25 cellular contexts compared by ENCODE assay signal in genomic region chr3:179733797-179734196, GRCh38.
"Had no signal": no experiment of that assay in that cellular context is flagged by ENCODE, and none has a peak within 500 bp of the region (broad histone marks: within the 10 kb centered on the region; RNA-seq: fewer than 3 reads in every experiment).

No MANE protein-coding gene starts in this region.

- H3K27me3 ChIP-seq: adrenal gland, cardiac muscle cell, left lung, upper lobe of left lung had no signal

- H3K9me3 ChIP-seq: adrenal gland, left lung, mucosa of descending colon, thoracic aorta, upper lobe of left lung had no signal

- ATAC-seq: activated T-cell treated with anti-CD3 and anti-CD28 coated beads, Interleukin-2, amount 50 U/mL, for 72 hours; effector memory CD8-positive, alpha-beta T cell; left lung; mucosa of descending colon; SK-N-SH treated with all-trans-retinoic acid at 6 μM for 48 hours; T-helper 17 cell had no signal

- H3K4me3 ChIP-seq: adrenal gland, cardiac muscle cell, left lung, mucosa of descending colon, thoracic aorta, upper lobe of left lung had no signal

- DNase-seq: activated CD4-positive, alpha-beta T cell treated with anti-CD3 and anti-CD28 coated beads, Interleukin-2, amount 10 ng/mL, durations not matched to agents 7 days and 5 days; activated CD4-positive, CD25-positive, alpha-beta regulatory T cell treated with anti-CD3 and anti-CD28 coated beads, Interleukin-2, amount 50 U/mL, for 72 hours; activated naive CD4-positive, alpha-beta T cell treated with Interleukin-2 at 50 U/mL for 16 hours; activated naive CD8-positive, alpha-beta T cell treated with anti-CD3 and anti-CD28 coated beads for 36 hours; activated T-cell treated with anti-CD3 and anti-CD28 coated beads for 4 hours; activated T-cell treated with anti-CD3 and anti-CD28 coated beads, Interleukin-2, amount 50 U/mL, for 72 hours; adrenal gland; aorta; cortex of kidney; effector memory CD8-positive, alpha-beta T cell; erythroblast; kidney glomerular epithelial cell; left lung; mucosa of descending colon; posterior cingulate gyrus; retina; stimulated activated CD4-positive, alpha-beta T cell treated with anti-CD3 and anti-CD28 coated beads, Interleukin-4, amount 100 ng/mL, for 1 hour; stimulated activated naive CD8-positive, alpha-beta T cell treated with anti-CD3 and anti-CD28 coated beads, Interleukin-15, Interleukin-2, amounts not matched to agents 100 U/mL and 50 U/mL, for 24 hours; T-helper 17 cell; T1000; upper lobe of left lung; WERI-Rb-1 had no signal

- H3K27ac ChIP-seq: cardiac muscle cell, thoracic aorta, WERI-Rb-1 had no signal
